ENCODE assay signal across 35 cellular contexts in the genomic region with DNA sequence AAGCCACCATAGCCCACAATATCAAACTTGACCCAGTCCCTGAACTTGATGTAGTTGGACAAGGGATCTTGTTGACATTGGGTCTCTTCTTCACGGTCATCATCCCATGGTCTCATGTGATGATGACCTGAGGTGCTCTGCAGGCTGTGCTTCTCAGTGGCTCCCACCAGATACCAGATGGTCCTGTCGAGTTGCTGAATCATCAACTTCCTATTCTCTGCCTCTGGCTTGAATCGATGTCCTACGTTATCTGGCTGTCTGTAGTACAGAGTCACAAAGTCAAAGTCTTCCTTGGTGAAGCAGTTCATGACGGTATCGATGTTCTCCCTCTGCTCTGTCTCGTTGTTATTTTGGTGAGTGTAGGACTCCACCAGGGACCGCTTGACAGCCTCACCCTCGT.
"Had no signal": no experiment of that assay in that cellular context is flagged by ENCODE, and none has a peak within 500 bp of the region (broad histone marks: within the 10 kb centered on the region; RNA-seq: fewer than 3 reads in every experiment).

No MANE protein-coding gene starts in this region.

- H3K4me1 Mint-ChIP-seq: activated CD4-positive, alpha-beta T cell treated with anti-CD3 and anti-CD28 coated beads for 36 hours; activated CD4-positive, alpha-beta T cell treated with anti-CD3 and anti-CD28 coated beads, Interleukin-2, amount 10 ng/mL, durations not matched to agents 24 days and 14 days; activated CD8-positive, alpha-beta memory T cell treated with anti-CD3 and anti-CD28 coated beads, Interleukin-2, amount 10 ng/mL, durations not matched to agents 7 days and 5 days; activated naive CD4-positive, alpha-beta T cell treated with anti-CD3 and anti-CD28 coated beads, Interleukin-2, amount 10 ng/mL, durations not matched to agents 7 days and 5 days; activated naive CD8-positive, alpha-beta T cell treated with anti-CD3 and anti-CD28 coated beads, Interleukin-2, amount 10 ng/mL, durations not matched to agents 7 days and 5 days had no signal

- H3K36me3 Mint-ChIP-seq: activated CD4-positive, alpha-beta memory T cell treated with anti-CD3 and anti-CD28 coated beads for 36 hours; activated CD8-positive, alpha-beta memory T cell treated with anti-CD3 and anti-CD28 coated beads, Interleukin-2, amount 10 ng/mL, durations not matched to agents 7 days and 5 days; activated naive CD4-positive, alpha-beta T cell treated with anti-CD3 and anti-CD28 coated beads, Interleukin-2, amount 10 ng/mL, durations not matched to agents 7 days and 5 days; activated naive CD4-positive, alpha-beta T cell treated with anti-CD3 and anti-CD28 coated beads, Interleukin-2, amount 50 U/mL, for 72 hours; activated naive CD8-positive, alpha-beta T cell treated with anti-CD3 and anti-CD28 coated beads, Interleukin-2, amount 10 ng/mL, durations not matched to agents 7 days and 5 days; brain had no signal

- DNase-seq: activated CD4-positive, alpha-beta memory T cell treated with anti-CD3 and anti-CD28 coated beads for 36 hours; activated CD4-positive, alpha-beta T cell treated with anti-CD3 and anti-CD28 coated beads for 36 hours; activated CD4-positive, alpha-beta T cell treated with anti-CD3 and anti-CD28 coated beads, Interleukin-2, amount 10 ng/mL, durations not matched to agents 24 days and 14 days; activated CD4-positive, CD25-positive, alpha-beta regulatory T cell; activated CD4-positive, CD25-positive, alpha-beta regulatory T cell treated with anti-CD3 and anti-CD28 coated beads, Interleukin-2, amount 50 U/mL, for 72 hours; activated CD8-positive, alpha-beta memory T cell treated with anti-CD3 and anti-CD28 coated beads, Interleukin-2, amount 10 ng/mL, durations not matched to agents 7 days and 5 days; activated CD8-positive, alpha-beta memory T cell treated with anti-CD3 and anti-CD28 coated beads, Interleukin-2, amount 50 U/mL, for 4 hours; activated CD8-positive, alpha-beta T cell treated with anti-CD3 and anti-CD28 coated beads, Interleukin-2, amount 10 ng/mL, durations not matched to agents 7 days and 5 days; activated effector memory CD4-positive, alpha-beta T cell treated with anti-CD3 and anti-CD28 coated beads, Interleukin-2, amount 50 U/mL, for 16 hours; activated naive CD4-positive, alpha-beta T cell treated with anti-CD3 and anti-CD28 coated beads, Interleukin-2, amount 10 ng/mL, durations not matched to agents 7 days and 5 days; activated naive CD8-positive, alpha-beta T cell treated with anti-CD3 and anti-CD28 coated beads, Interleukin-2, amount 10 ng/mL, durations not matched to agents 7 days and 5 days; activated T-cell treated with anti-CD3 and anti-CD28 coated beads, Interleukin-2, amount 50 U/mL, for 1 hour; activated T-cell treated with anti-CD3 and anti-CD28 coated beads, Interleukin-2, amount 50 U/mL, for 48 hours; central memory CD4-positive, alpha-beta T cell; dorsolateral prefrontal cortex; effector memory CD8-positive, alpha-beta T cell; esophagus squamous epithelium; foreskin melanocyte; head of caudate nucleus; T-helper 1 cell; T-helper 17 cell; T1000 had no signal

- H3K4me1 ChIP-seq: ascending aorta, breast epithelium, esophagus squamous epithelium had no signal

- FAIRE-seq: endothelial cell of umbilical vein had no signal

- H3K36me3 ChIP-seq: ascending aorta, breast epithelium, cardiac muscle cell, esophagus squamous epithelium had no signal

- H3K9me3 ChIP-seq: ascending aorta, breast epithelium, esophagus squamous epithelium had no signal

- H3K4me3 Mint-ChIP-seq: activated CD4-positive, alpha-beta memory T cell treated with anti-CD3 and anti-CD28 coated beads for 36 hours; activated CD4-positive, alpha-beta T cell treated with anti-CD3 and anti-CD28 coated beads for 36 hours; activated CD4-positive, alpha-beta T cell treated with anti-CD3 and anti-CD28 coated beads, Interleukin-2, amount 10 ng/mL, durations not matched to agents 24 days and 14 days; activated CD8-positive, alpha-beta memory T cell treated with anti-CD3 and anti-CD28 coated beads, Interleukin-2, amount 10 ng/mL, durations not matched to agents 7 days and 5 days; activated CD8-positive, alpha-beta T cell treated with anti-CD3 and anti-CD28 coated beads, Interleukin-2, amount 10 ng/mL, durations not matched to agents 7 days and 5 days; activated naive CD4-positive, alpha-beta T cell treated with anti-CD3 and anti-CD28 coated beads, Interleukin-2, amount 10 ng/mL, durations not matched to agents 7 days and 5 days; activated naive CD8-positive, alpha-beta T cell treated with anti-CD3 and anti-CD28 coated beads, Interleukin-2, amount 10 ng/mL, durations not matched to agents 7 days and 5 days; activated T-helper 1 cell treated with anti-CD3 and anti-CD28 coated beads, Interleukin-12 subunit alpha, Interleukin-12 subunit beta, Interleukin-2, Interleukin-4 antibody, amounts not matched to agents 30 ng/mL and 10 ng/mL and 1 ng/mL, durations not matched to agents 14 hours and 24 hours and 36 hours; brain; dendritic cell treated with granulocyte-macrophage colony-stimulating factor and Interleukin-4, amounts not matched to agents 40 ng/mL and 50 ng/mL, for 4 days; effector memory CD8-positive, alpha-beta T cell; T-helper 17 cell; T-helper 2 cell treated with Interferon-gamma antibody and Interleukin-4, amounts not matched to agents 5 μg/mL and 100 μg/mL, for 36 hours had no signal

- H3K79me2 ChIP-seq: hepatocyte had no signal

- ATAC-seq: activated CD4-positive, alpha-beta T cell treated with anti-CD3 and anti-CD28 coated beads for 36 hours; activated CD8-positive, alpha-beta memory T cell treated with anti-CD3 and anti-CD28 coated beads, Interleukin-2, amount 10 ng/mL, durations not matched to agents 7 days and 5 days; activated CD8-positive, alpha-beta T cell treated with anti-CD3 and anti-CD28 coated beads, Interleukin-2, amount 10 ng/mL, durations not matched to agents 7 days and 5 days; activated naive CD4-positive, alpha-beta T cell treated with anti-CD3 and anti-CD28 coated beads, Interleukin-2, amount 50 U/mL, for 72 hours; effector memory CD8-positive, alpha-beta T cell; T-helper 17 cell had no signal

- H2AFZ ChIP-seq: hepatocyte had no signal

- H3K27ac ChIP-seq: ascending aorta, breast epithelium, cardiac muscle cell, coronary artery, dorsolateral prefrontal cortex, epithelial cell of prostate, esophagus squamous epithelium, hepatocyte had no signal

- H3K27me3 ChIP-seq: ascending aorta, breast epithelium, cardiac muscle cell, hepatocyte had no signal

- H3K9me3 Mint-ChIP-seq: activated CD4-positive, alpha-beta memory T cell treated with anti-CD3 and anti-CD28 coated beads for 36 hours; activated CD4-positive, alpha-beta T cell treated with anti-CD3 and anti-CD28 coated beads, Interleukin-2, amount 10 ng/mL, durations not matched to agents 24 days and 14 days; activated naive CD4-positive, alpha-beta T cell treated with anti-CD3 and anti-CD28 coated beads, Interleukin-2, amount 10 ng/mL, durations not matched to agents 7 days and 5 days; activated naive CD4-positive, alpha-beta T cell treated with anti-CD3 and anti-CD28 coated beads, Interleukin-2, amount 50 U/mL, for 72 hours; activated naive CD8-positive, alpha-beta T cell treated with anti-CD3 and anti-CD28 coated beads, Interleukin-2, amount 10 ng/mL, durations not matched to agents 7 days and 5 days; activated T-helper 1 cell treated with anti-CD3 and anti-CD28 coated beads, Interleukin-12 subunit alpha, Interleukin-12 subunit beta, Interleukin-2, Interleukin-4 antibody, amounts not matched to agents 30 ng/mL and 10 ng/mL and 1 ng/mL, durations not matched to agents 14 hours and 24 hours and 36 hours; activated T-helper 2 cell treated with anti-CD3 and anti-CD28 coated beads, Interferon-gamma antibody, Interleukin-2, Interleukin-4, amounts not matched to agents 10 μg/mL and 5 μg/mL and 100 μg/mL, durations not matched to agents 14 hours and 24 hours and 36 hours; dendritic cell treated with granulocyte-macrophage colony-stimulating factor and Interleukin-4, amounts not matched to agents 40 ng/mL and 50 ng/mL, for 4 days; effector memory CD8-positive, alpha-beta T cell; T-helper 2 cell treated with Interferon-gamma antibody and Interleukin-4, amounts not matched to agents 5 μg/mL and 100 μg/mL, for 36 hours had no signal

- H3K4me3 ChIP-seq: ascending aorta, breast epithelium, cardiac muscle cell, coronary artery, dorsolateral prefrontal cortex, esophagus squamous epithelium, hepatocyte had no signal

- H3K27ac Mint-ChIP-seq: activated CD4-positive, alpha-beta memory T cell treated with anti-CD3 and anti-CD28 coated beads for 36 hours; activated CD4-positive, alpha-beta T cell treated with anti-CD3 and anti-CD28 coated beads for 36 hours; activated CD4-positive, alpha-beta T cell treated with anti-CD3 and anti-CD28 coated beads, Interleukin-2, amount 10 ng/mL, durations not matched to agents 24 days and 14 days; activated CD8-positive, alpha-beta memory T cell treated with anti-CD3 and anti-CD28 coated beads, Interleukin-2, amount 10 ng/mL, durations not matched to agents 7 days and 5 days; activated CD8-positive, alpha-beta T cell treated with anti-CD3 and anti-CD28 coated beads, Interleukin-2, amount 10 ng/mL, durations not matched to agents 7 days and 5 days; activated naive CD4-positive, alpha-beta T cell treated with anti-CD3 and anti-CD28 coated beads, Interleukin-2, amount 10 ng/mL, durations not matched to agents 7 days and 5 days; activated naive CD4-positive, alpha-beta T cell treated with anti-CD3 and anti-CD28 coated beads, Interleukin-2, amount 50 U/mL, for 72 hours; activated naive CD8-positive, alpha-beta T cell treated with anti-CD3 and anti-CD28 coated beads, Interleukin-2, amount 10 ng/mL, durations not matched to agents 7 days and 5 days; activated T-helper 1 cell treated with anti-CD3 and anti-CD28 coated beads, Interleukin-12 subunit alpha, Interleukin-12 subunit beta, Interleukin-2, Interleukin-4 antibody, amounts not matched to agents 30 ng/mL and 10 ng/mL and 1 ng/mL, durations not matched to agents 14 hours and 24 hours and 36 hours; activated T-helper 2 cell treated with anti-CD3 and anti-CD28 coated beads, Interferon-gamma antibody, Interleukin-2, Interleukin-4, amounts not matched to agents 10 μg/mL and 5 μg/mL and 100 μg/mL, durations not matched to agents 14 hours and 24 hours and 36 hours; brain; dendritic cell treated with granulocyte-macrophage colony-stimulating factor and Interleukin-4, amounts not matched to agents 40 ng/mL and 50 ng/mL, for 4 days; effector memory CD8-positive, alpha-beta T cell; T-helper 17 cell; T-helper 2 cell treated with Interferon-gamma antibody and Interleukin-4, amounts not matched to agents 5 μg/mL and 100 μg/mL, for 36 hours had no signal

- H3K4me2 ChIP-seq: hepatocyte had no signal
